Comparison of ENCODE assay signal across 7 cellular contexts in the genomic region with DNA sequence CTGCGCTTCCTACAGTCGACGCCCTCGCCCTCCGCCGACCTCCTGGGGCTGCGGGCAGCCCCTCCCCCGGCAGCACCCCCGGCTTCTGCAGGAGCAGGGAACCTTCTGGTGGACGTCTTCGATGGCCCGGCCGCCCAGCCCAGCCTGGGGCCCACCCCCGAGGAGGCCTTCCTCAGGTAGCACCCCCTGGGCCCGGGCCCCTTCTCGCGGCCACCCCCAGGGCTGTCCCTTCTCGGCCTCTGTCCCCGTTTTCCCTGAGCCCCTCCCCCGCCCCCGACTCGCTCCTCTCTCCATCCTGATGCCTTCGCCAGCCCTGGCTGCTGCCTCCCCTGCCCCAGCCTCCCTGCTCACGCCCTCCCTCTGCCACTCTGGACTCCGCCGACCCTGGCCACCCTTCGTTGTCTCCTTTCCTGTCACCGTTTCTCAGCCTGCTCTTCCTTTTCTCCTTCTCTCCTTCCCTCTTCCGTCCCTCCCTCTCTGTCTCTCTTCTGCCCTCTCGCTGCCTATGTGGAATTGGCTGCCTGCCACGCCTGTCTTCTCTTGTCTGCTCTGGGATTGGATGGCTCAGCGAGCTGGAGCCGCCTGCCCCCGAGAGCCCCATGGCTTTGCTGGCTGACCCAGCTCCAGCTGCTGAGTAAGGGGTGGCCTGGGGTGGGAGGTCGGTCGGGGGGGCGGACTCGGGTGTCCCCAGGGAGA. TPM values are rescaled to one million over a fixed set of nuclear protein-coding genes. Genes with fewer than 3 reads are reported as not detected.
A peak's percentile ranks its signal among the peaks of the same experiment; 100 is the strongest.
DNase-seq lines count a peak whose midpoint lies in the region; ATAC-seq and TF ChIP-seq lines count a peak whose summit lies in the region.

No MANE protein-coding gene starts in this region.

- H3K4me3 ChIP-seq in right atrium auricular region (peak overlapping the region; percentile 28 to 46), rectal smooth muscle tissue (ENCODE audit: low read length) (peak overlapping the region; percentile 82)

- H3K9me3 ChIP-seq in right atrium auricular region = no peaks in the 10 kb centered on the region

- H3K27ac ChIP-seq in right atrium auricular region = peak overlapping the region; percentile 63 to 70
- H3K27ac ChIP-seq in rectal smooth muscle tissue (ENCODE audit: low read depth, low read length) = peak overlapping the region; percentile 70

- H3K27me3 Mint-ChIP-seq in activated CD4-positive, alpha-beta T cell treated with anti-CD3 and anti-CD28 coated beads, Interleukin-2, amount 10 ng/mL, durations not matched to agents 7 days and 5 days = no peaks in the 10 kb centered on the region

- no peaks in the 10 kb centered on the region for H3K9me3 Mint-ChIP-seq in activated CD4-positive, alpha-beta T cell treated with anti-CD3 and anti-CD28 coated beads, Interleukin-2, amount 10 ng/mL, durations not matched to agents 7 days and 5 days

- peaks cover 79% of the 10 kb centered on the region for H3K36me3 ChIP-seq in right atrium auricular region
- H3K36me3 ChIP-seq in rectal smooth muscle tissue (ENCODE audit: control insufficient read depth, insufficient read depth, low read length) = peaks cover 14% of the 10 kb centered on the region

- H3K4me1 ChIP-seq in right atrium auricular region (peaks cover 0 to 12% of the 10 kb centered on the region in 2 donors), rectal smooth muscle tissue (ENCODE audit: control insufficient read depth, insufficient read depth, low read length) (no peaks in the 10 kb centered on the region)

- POLR2A ChIA-PET in activated CD4-positive, alpha-beta T cell treated with anti-CD3 and anti-CD28 coated beads, Interleukin-2, amount 10 ng/mL, durations not matched to agents 7 days and 5 days (lab: Charles Lee) = no interaction called here

- peaks cover 28% of the 10 kb centered on the region for H3K36me3 Mint-ChIP-seq in activated CD4-positive, alpha-beta T cell treated with anti-CD3 and anti-CD28 coated beads, Interleukin-2, amount 10 ng/mL, durations not matched to agents 7 days and 5 days (ENCODE audit: low read depth)

- peak; percentile 12 to 61 for TF ChIP-seq CTCF in right atrium auricular region (IDR thresholded peaks at IDR 0.05)

- ATAC-seq in GM21381 (IDR thresholded peaks at IDR 0.05; ENCODE audit: unreplicated experiment) = no peak

- no peak overlapping the region for H3K27ac Mint-ChIP-seq in activated CD4-positive, alpha-beta T cell treated with anti-CD3 and anti-CD28 coated beads, Interleukin-2, amount 10 ng/mL, durations not matched to agents 7 days and 5 days

- peaks cover 3% of the 10 kb centered on the region for H3K4me1 Mint-ChIP-seq in activated CD4-positive, alpha-beta T cell treated with anti-CD3 and anti-CD28 coated beads, Interleukin-2, amount 10 ng/mL, durations not matched to agents 7 days and 5 days

- H3K27me3 ChIP-seq in right atrium auricular region = no peaks in the 10 kb centered on the region
- H3K27me3 ChIP-seq in rectal smooth muscle tissue (ENCODE audit: control insufficient read depth, insufficient read depth, low read length) = no peaks in the 10 kb centered on the region

- H3K4me3 Mint-ChIP-seq in activated CD4-positive, alpha-beta T cell treated with anti-CD3 and anti-CD28 coated beads, Interleukin-2, amount 10 ng/mL, durations not matched to agents 7 days and 5 days = no peak overlapping the region

- peak overlapping the region; percentile 49 for H3K9ac ChIP-seq in rectal smooth muscle tissue (ENCODE audit: low read length)

- CTCF ChIA-PET in activated CD4-positive, alpha-beta T cell treated with anti-CD3 and anti-CD28 coated beads, Interleukin-2, amount 10 ng/mL, durations not matched to agents 7 days and 5 days (lab: Charles Lee) = no interaction called here

- DNase-seq in NCI-H1092 treated with DMSO at 0.1 percent for 48 hours (lab: John Stamatoyannopoulos, UW) (peak; percentile 85), amniotic epithelial cell (ENCODE audit: low read depth) (peak; percentile 85), right atrium auricular region (ENCODE audit: low spot score) (peak; percentile 95), NCI-H524 treated with DMSO at 0.1 percent for 48 hours (lab: John Stamatoyannopoulos, UW) (no peak)
- no peak for DNase-seq in activated CD4-positive, alpha-beta T cell treated with anti-CD3 and anti-CD28 coated beads, Interleukin-2, amount 10 ng/mL, durations not matched to agents 7 days and 5 days

RNA-seq across cellular contexts. Expression of a gene that starts 11.0 kb away (rescaled TPM):
- total RNA-seq in right atrium auricular region = 10 to 100 TPM; 18.5 to 22.5 TPM
- 10 to 100 TPM; 13.3 to 13.9 TPM for total RNA-seq in activated CD4-positive, alpha-beta T cell treated with anti-CD3 and anti-CD28 coated beads, Interleukin-2, amount 10 ng/mL, durations not matched to agents 7 days and 5 days

RNA-seq across cellular contexts. Expression of a gene that starts 16.0 kb away (rescaled TPM):
- total RNA-seq in right atrium auricular region = 10 to 100 TPM; 31.1 to 54.0 TPM
- 10 to 100 TPM; 57.9 to 62.7 TPM for total RNA-seq in activated CD4-positive, alpha-beta T cell treated with anti-CD3 and anti-CD28 coated beads, Interleukin-2, amount 10 ng/mL, durations not matched to agents 7 days and 5 days

RNA-seq across cellular contexts. Expression of a gene that starts 35.3 kb away (rescaled TPM):
- 10 to 100 TPM; 72.5 to 97.3 TPM for total RNA-seq in right atrium auricular region
- 10 to 100 TPM; 77.2 to 87.9 TPM for total RNA-seq in activated CD4-positive, alpha-beta T cell treated with anti-CD3 and anti-CD28 coated beads, Interleukin-2, amount 10 ng/mL, durations not matched to agents 7 days and 5 days

RNA-seq across cellular contexts. Expression of a gene that starts 39.0 kb away (rescaled TPM):
- under 1 TPM; 0.28 to 0.96 TPM for total RNA-seq in right atrium auricular region
- 1 to 10 TPM; 4.5 to 5.4 TPM for total RNA-seq in activated CD4-positive, alpha-beta T cell treated with anti-CD3 and anti-CD28 coated beads, Interleukin-2, amount 10 ng/mL, durations not matched to agents 7 days and 5 days

RNA-seq across cellular contexts. Expression of a gene that starts 48.8 kb away (rescaled TPM):
- 10 to 100 TPM; 64.6 to 81.0 TPM for total RNA-seq in right atrium auricular region
- total RNA-seq in activated CD4-positive, alpha-beta T cell treated with anti-CD3 and anti-CD28 coated beads, Interleukin-2, amount 10 ng/mL, durations not matched to agents 7 days and 5 days = 10 to 100 TPM; 60.7 to 76.8 TPM

Comparison
In these comparisons a context has a peak if more than half of its experiments do, and no peak if none do; other contexts are left out.
1. DNase-seq: peak in NCI-H1092 treated with DMSO at 0.1 percent for 48 hours (single experiment), amniotic epithelial cell (single experiment) and right atrium auricular region (single experiment); none in activated CD4-positive, alpha-beta T cell treated with anti-CD3 and anti-CD28 coated beads, Interleukin-2, amount 10 ng/mL, durations not matched to agents 7 days and 5 days (single experiment) and NCI-H524 treated with DMSO at 0.1 percent for 48 hours (single experiment).